In genomic region chr15:66993874-66994696, GRCh38 we compare ENCODE assay signal across 19 cellular contexts.
DNase-seq lines count a peak whose midpoint lies in the region; ATAC-seq, FAIRE-seq and TF ChIP-seq lines count a peak whose summit lies in the region.
"Had no signal": no experiment of that assay in that cellular context is flagged by ENCODE, and none has a peak within 500 bp of the region (broad histone marks: within the 10 kb centered on the region; RNA-seq: fewer than 3 reads in every experiment).

No MANE protein-coding gene starts in this region.

- no peak for FAIRE-seq in HepG2 (lab: Jason Lieb, UNC)
- FAIRE-seq: GM19239, H1 had no signal

- H3K4me3 ChIP-seq in astrocyte of the cerebellum (ENCODE audit: low read depth, low read length) (no peak overlapping the region), HepG2 (replicated peaks in 1 of 3; ENCODE audit: insufficient read depth in 1 of 3, low read depth in 2 of 3, low read length in 3 of 3) (0 out of 6 replicates have a peak overlapping the region, but pooled peaks of 1 of the 3 experiments have one; percentile 10)

- H3K9me3 ChIP-seq in HepG2 (ENCODE audit: low read length), result no peaks in the 10 kb centered on the region
- H3K9me3 ChIP-seq: SK-N-SH had no signal

- no peaks in the 10 kb centered on the region for H3K36me3 Mint-ChIP-seq in mesothelial cell of epicardium
- H3K36me3 Mint-ChIP-seq: CD4-positive, CD25-positive, alpha-beta regulatory T cell had no signal

- POLR2A ChIA-PET in HepG2 (lab: Yijun Ruan, JAX), result no interaction called here

- H3K9me3 Mint-ChIP-seq in mesothelial cell of epicardium, result peaks cover 21% of the 10 kb centered on the region

- H3K9ac ChIP-seq in HepG2 (ENCODE audit: insufficient read depth, low read depth, low read length), result 0 out of 2 replicates have a peak overlapping the region, but pooled peaks have one; percentile 22
- H3K9ac ChIP-seq: SK-N-SH had no signal

- peaks cover 43% of the 10 kb centered on the region for H3K4me1 ChIP-seq in HepG2 (ENCODE audit: insufficient read depth, low read length)

- H2AFZ ChIP-seq in HepG2 (ENCODE audit: low read length), result no peak overlapping the region

- H3K79me2 ChIP-seq in HepG2 (ENCODE audit: insufficient read depth, low read length), result no peaks in the 10 kb centered on the region

- in situ Hi-C loops in astrocyte of the cerebellum (cut with HindIII; ENCODE audit: low sequenced_read_pairs), result no loop called here
- in situ Hi-C loops in HepG2 (cut with HindIII; ENCODE audit: extremely low pct_ligation_motif_present, low pct_unique_long_range_greater_than_20kb), result no loop called here

- peak; percentile 54 for ATAC-seq in HepG2

- no peak overlapping the region for H3K4me3 Mint-ChIP-seq in mesothelial cell of epicardium
- H3K4me3 Mint-ChIP-seq: CD4-positive, CD25-positive, alpha-beta regulatory T cell had no signal

- peak overlapping the region; percentile 51 for H3K27ac ChIP-seq in HepG2 (ENCODE audit: extremely low read length, insufficient read depth, low read length)

- peak overlapping the region; percentile 42 for H3K4me2 ChIP-seq in HepG2 (ENCODE audit: low read depth, low read length)
- H3K4me2 ChIP-seq: SK-N-SH had no signal

- peaks cover 9% of the 10 kb centered on the region for H3K27me3 Mint-ChIP-seq in mesothelial cell of epicardium (ENCODE audit: low read depth)

- no peak for TF ChIP-seq RAD21 in HepG2 (CRISPR knock-in tag; IDR thresholded peaks at IDR 0.05)

- WGBS in HepG2 (ENCODE audit: low lambda C conversion rate), result 40% methylated on average over 9 of the region's 12 CpGs

- H3K36me3 ChIP-seq in HepG2 (replicated peaks in 1 of 2; ENCODE audit: control insufficient read depth in 1 of 2, insufficient read depth in 2 of 2, low read length in 2 of 2), result no peaks in the 10 kb centered on the region

- TF ChIP-seq CTCF in astrocyte of the cerebellum (IDR thresholded peaks at IDR 0.05; ENCODE audit: low read depth, low read length, missing control alignments) (no peak), HepG2 (CRISPR knock-in tag; IDR thresholded peaks at IDR 0.05) (no peak), mesothelial cell of epicardium (IDR thresholded peaks at IDR 0.05; ENCODE audit: unreplicated experiment) (no peak)

- intact Hi-C loops in HepG2 (cut with micrococcal nuclease; ENCODE audit: unreplicated experiment), result no loop called here

- peaks cover 5% of the 10 kb centered on the region; the same call in 1 of the 2 replicates for H4K20me1 ChIP-seq in HepG2 (ENCODE audit: insufficient read depth, low read length)

- no peaks in the 10 kb centered on the region for H3K27me3 ChIP-seq in HepG2 (ENCODE audit: control insufficient read depth in 1 of 2, insufficient read depth in 2 of 2, low read length in 2 of 2)

- H3K27ac Mint-ChIP-seq in mesothelial cell of epicardium, result no peak overlapping the region
- H3K27ac Mint-ChIP-seq: CD4-positive, CD25-positive, alpha-beta regulatory T cell had no signal

- TF ChIP-seq POLR2A in HepG2 (IDR thresholded peaks at IDR 0.05; ENCODE audit: insufficient read depth in 1 of 2, low read depth in 2 of 2, low read length in 2 of 2), result no peak

- no TSS peak for BruUV-seq in HepG2 (replicated peaks; lab: Mats Ljungman, UMichigan)

- CTCF ChIA-PET in HepG2 (lab: Yijun Ruan, JAX; ENCODE audit: low intra/inter-chr PET ratio, low total read pairs), result no interaction called here

- DNase-seq in NCI-H526 (lab: John Stamatoyannopoulos, UW) (peak; percentile 51 to 58), astrocyte of the cerebellum (ENCODE audit: low read depth) (peak; percentile 26), HepG2 (ENCODE audit: low spot score) (peak; percentile 19), ureter (ENCODE audit: low spot score) (peak; percentile 4), kidney tubule cell (ENCODE audit: low spot score) (no peak), amygdala (lab: John Stamatoyannopoulos, UW) (no peak), mesothelial cell of epicardium (ENCODE audit: low spot score in 2 of 2, unreplicated experiment in 2 of 2) (no peak)
- no peak for DNase-seq in stimulated activated naive CD4-positive, alpha-beta T cell treated with Interleukin-2 at 50 U/mL for 16 hours (lab: John Stamatoyannopoulos, UW)
- DNase-seq: CD4-positive, CD25-positive, alpha-beta regulatory T cell; DMS79; NCI-H1694; NCI-H2081; NCI-H2171; NCI-H345; NCI-H524; SIG-M5; SK-N-SH had no signal

- H3K4me1 Mint-ChIP-seq in mesothelial cell of epicardium, result no peaks in the 10 kb centered on the region
- H3K4me1 Mint-ChIP-seq: CD4-positive, CD25-positive, alpha-beta regulatory T cell had no signal

- TF ChIP-seq EP300 in HepG2 (IDR thresholded peaks at IDR 0.05; ENCODE audit: low read depth in 2 of 2, low read length in 2 of 2), result no peak; a peak in 1 of 4 replicates
- TF ChIP-seq EP300 in HepG2 (CRISPR knock-in tag; IDR thresholded peaks at IDR 0.05; ENCODE audit: borderline replicate concordance), result no peak

TF ChIP-seq in HepG2, 621 proteins besides CTCF, POLR2A, EP300 and RAD21:
- no peak for TF ChIP-seq ZNF251 (CRISPR knock-in tag; IDR thresholded peaks at IDR 0.05)
- 0 out of 2 replicates have a peak, but pooled peaks have one; percentile 21 for TF ChIP-seq ARID5B (CRISPR knock-in tag; IDR thresholded peaks at IDR 0.05)
- TF ChIP-seq KAT7 (CRISPR knock-in tag; IDR thresholded peaks at IDR 0.05; ENCODE audit: borderline replicate concordance), result no peak
- TF ChIP-seq PHF20 (CRISPR knock-in tag; IDR thresholded peaks at IDR 0.05), result no peak
- TF ChIP-seq FOSL2 (CRISPR knock-in tag; IDR thresholded peaks at IDR 0.05), result peak; percentile 56
- TF ChIP-seq SOX6 (IDR thresholded peaks at IDR 0.05), result no peak
- 0 out of 2 replicates have a peak, but pooled peaks have one; percentile 11 for TF ChIP-seq SOX6 (CRISPR knock-in tag; IDR thresholded peaks at IDR 0.05)
- TF ChIP-seq NFE2L1 (CRISPR knock-in tag; IDR thresholded peaks at IDR 0.05; ENCODE audit: borderline replicate concordance), result no peak
- 0 out of 2 replicates have a peak, but pooled peaks have one; percentile 24 for TF ChIP-seq HMG20A (CRISPR knock-in tag; IDR thresholded peaks at IDR 0.05; ENCODE audit: borderline replicate concordance)
- TF ChIP-seq TCF7 (IDR thresholded peaks at IDR 0.05; ENCODE audit: low read depth), result peak; percentile 67
- 0 out of 2 replicates have a peak, but pooled peaks have one; percentile 25 for TF ChIP-seq MED1 (CRISPR knock-in tag; IDR thresholded peaks at IDR 0.05)
- no peak for TF ChIP-seq RFXAP (CRISPR knock-in tag; IDR thresholded peaks at IDR 0.05; ENCODE audit: borderline replicate concordance)
- no peak for TF ChIP-seq FOXP1 (IDR thresholded peaks at IDR 0.05)
- TF ChIP-seq FOXP1 (CRISPR knock-in tag; IDR thresholded peaks at IDR 0.05), result peak; percentile 34; the same call in 1 of the 2 replicates
- TF ChIP-seq ZNF350 (CRISPR knock-in tag; IDR thresholded peaks at IDR 0.05; ENCODE audit: borderline replicate concordance, low read depth), result no peak

Comparison
In these comparisons a context has a peak if more than half of its experiments do, and no peak if none do; other contexts are left out.
1. DNase-seq: peak in NCI-H526 (2 of 2), astrocyte of the cerebellum (single experiment), HepG2 (single experiment) and ureter (single experiment); none in stimulated activated naive CD4-positive, alpha-beta T cell treated with Interleukin-2 at 50 U/mL for 16 hours (single experiment), kidney tubule cell (single experiment), amygdala (0 of 56) and mesothelial cell of epicardium (0 of 2).